In genomic region chr16:1688807-1689560, GRCh38 we compare ENCODE assay signal across 12 cellular contexts. TPM values are rescaled to one million over a fixed set of nuclear protein-coding genes. Genes with fewer than 3 reads are reported as not detected.
DNase-seq lines count a peak whose midpoint lies in the region; ATAC-seq and TF ChIP-seq lines count a peak whose summit lies in the region.
"Had no signal": no experiment of that assay in that cellular context is flagged by ENCODE, and none has a peak within 500 bp of the region (broad histone marks: within the 10 kb centered on the region; RNA-seq: fewer than 3 reads in every experiment).

No MANE protein-coding gene starts in this region.

- H3K36me3 Mint-ChIP-seq in glutamatergic neuron (ENCODE audit: unreplicated experiment) = peaks cover 4% of the 10 kb centered on the region

- H3K9me3 ChIP-seq in prostate gland = no peaks in the 10 kb centered on the region

- TF ChIP-seq CTCF in VCaP (conservative IDR thresholded peaks at IDR 0.05) = no peak
- no peak for TF ChIP-seq CTCF in foreskin keratinocyte (conservative IDR thresholded peaks at IDR 0.05)
- no peak for TF ChIP-seq CTCF in prostate gland (IDR thresholded peaks at IDR 0.05)
- no peak for TF ChIP-seq CTCF in glutamatergic neuron (IDR thresholded peaks at IDR 0.05; ENCODE audit: partially characterized antibody, unreplicated experiment)

- H3K4me3 Mint-ChIP-seq in glutamatergic neuron (ENCODE audit: unreplicated experiment) = no peak overlapping the region
- H3K4me3 Mint-ChIP-seq: memory B cell had no signal

- no peaks in the 10 kb centered on the region for H3K27me3 Mint-ChIP-seq in glutamatergic neuron (ENCODE audit: unreplicated experiment)
- H3K27me3 Mint-ChIP-seq: memory B cell had no signal

- no peaks in the 10 kb centered on the region for H3K9me3 Mint-ChIP-seq in glutamatergic neuron (ENCODE audit: unreplicated experiment)
- H3K9me3 Mint-ChIP-seq: memory B cell had no signal

- H3K4me1 Mint-ChIP-seq in glutamatergic neuron (ENCODE audit: low read depth, unreplicated experiment) = no peaks in the 10 kb centered on the region

- ATAC-seq in foreskin keratinocyte = peak; percentile 83
- no peak for ATAC-seq in GM21447 (IDR thresholded peaks at IDR 0.05; ENCODE audit: unreplicated experiment)

- 48% methylated on average over 10 of the region's 10 CpGs for WGBS in prostate gland

- H3K4me3 ChIP-seq in prostate gland = no peak overlapping the region

- no peaks in the 10 kb centered on the region for H3K27me3 ChIP-seq in foreskin keratinocyte
- no peaks in the 10 kb centered on the region for H3K27me3 ChIP-seq in prostate gland (replicated peaks; ENCODE audit: insufficient read depth)

- DNase-seq in HPDE6-E6E7 (ENCODE audit: extremely low spot score) = peak; percentile 94
- peak; percentile 97 for DNase-seq in foreskin keratinocyte
- peak; percentile 81 for DNase-seq in prostate gland (ENCODE audit: low spot score)
- no peak for DNase-seq in NCI-H510A treated with DMSO at 0.1 percent for 48 hours (lab: John Stamatoyannopoulos, UW)
- DNase-seq in activated T-cell treated with anti-CD3 and anti-CD28 coated beads, Interleukin-2, amount 50 U/mL, for 1 hour = no peak
- no peak for DNase-seq in glutamatergic neuron
- DNase-seq: NCI-H187, retina, RPMI8226 had no signal

- TF ChIP-seq POLR2A in prostate gland (IDR thresholded peaks at IDR 0.05) = peak; percentile 14

- peaks cover 0 to 16% of the 10 kb centered on the region in 2 donors for H3K36me3 ChIP-seq in prostate gland

- H3K27ac Mint-ChIP-seq in glutamatergic neuron (ENCODE audit: unreplicated experiment) = no peak overlapping the region
- H3K27ac Mint-ChIP-seq: memory B cell had no signal

- peaks cover 43% of the 10 kb centered on the region for H3K4me1 ChIP-seq in foreskin keratinocyte
- H3K4me1 ChIP-seq in prostate gland (replicated peaks) = peaks cover 19% of the 10 kb centered on the region

- intact Hi-C loops in prostate gland (cut with DNase I) = no loop called here

- H3K27ac ChIP-seq in VCaP (peak overlapping the region; percentile 64), foreskin keratinocyte (peak overlapping the region; percentile 91), prostate gland (peak overlapping the region; percentile 74 to 89)

RNA-seq across cellular contexts. Expression of gene JPT2, which starts 10.9 kb away (rescaled TPM):
- total RNA-seq in foreskin keratinocyte (131 and 146 TPM in 2 replicates), prostate gland (10 to 100 TPM; 56.6 to 75.3 TPM), glutamatergic neuron (ENCODE audit: unreplicated experiment) (72.9 TPM)
- 97.9 and 101 TPM in 2 replicates for polyA plus RNA-seq in foreskin keratinocyte

RNA-seq across cellular contexts. Expression of gene MAPK8IP3, which starts 17.0 kb away (rescaled TPM):
- total RNA-seq in foreskin keratinocyte (22.4 and 28.2 TPM in 2 replicates), prostate gland (100 to 1,000 TPM in 1 of 2 donors, 10 to 100 TPM in 1; 56.0 to 157 TPM), glutamatergic neuron (ENCODE audit: unreplicated experiment) (281 TPM)
- polyA plus RNA-seq in foreskin keratinocyte = 8.5 and 10.6 TPM in 2 replicates

Comparison
In these comparisons a context has a peak if more than half of its experiments do, and no peak if none do; other contexts are left out.
1. DNase-seq: peak in HPDE6-E6E7 (single experiment), foreskin keratinocyte (2 of 2) and prostate gland (single experiment); none in NCI-H510A treated with DMSO at 0.1 percent for 48 hours (single experiment), activated T-cell treated with anti-CD3 and anti-CD28 coated beads, Interleukin-2, amount 50 U/mL, for 1 hour (single experiment) and glutamatergic neuron (single experiment).
2. Peak in every context shown above with its lines, with median percentiles within 50 percentile points of each other: H3K27ac ChIP-seq.